In the genomic region with DNA sequence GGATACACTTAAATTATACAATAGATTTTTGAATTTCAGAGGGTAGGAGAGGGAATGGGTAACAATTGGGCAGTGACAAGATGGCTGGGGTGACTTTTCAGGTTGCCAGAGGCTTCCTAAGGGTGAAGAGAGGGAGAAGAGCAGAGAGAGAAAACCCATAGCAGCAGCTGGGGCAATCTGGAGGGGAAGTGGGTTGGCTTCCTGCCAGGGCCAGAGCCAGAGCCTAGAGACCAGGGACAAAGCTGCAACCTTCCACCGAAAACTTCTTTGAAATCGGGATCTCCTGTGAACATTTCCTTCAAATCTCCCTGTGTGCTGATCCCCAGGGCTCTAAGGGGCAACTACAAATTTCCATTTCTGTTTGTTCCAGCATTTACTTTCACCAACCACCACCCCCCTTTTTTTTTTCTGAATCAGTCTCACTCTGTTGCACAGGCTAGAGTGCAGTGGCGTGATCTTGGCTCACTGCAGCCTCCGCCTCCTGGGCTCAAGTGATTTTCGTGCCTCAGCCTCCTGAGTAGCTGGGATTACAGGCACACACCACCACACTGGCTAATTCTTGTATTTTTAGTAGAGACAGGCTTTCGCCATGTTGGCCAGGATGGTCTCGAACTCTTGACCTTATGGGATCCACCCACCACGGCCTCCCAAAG, we compare ENCODE assay signal across 8 cellular contexts. TPM values are rescaled to one million over a fixed set of nuclear protein-coding genes. Genes with fewer than 3 reads are reported as not detected.
DNase-seq lines count a peak whose midpoint lies in the region; ATAC-seq and TF ChIP-seq lines count a peak whose summit lies in the region.

No MANE protein-coding gene starts in this region.

- H3K9me3 ChIP-seq in BE2C (no peaks in the 10 kb centered on the region), right cardiac atrium (ENCODE audit: control insufficient read depth, low read length) (no peaks in the 10 kb centered on the region), uterus (no peaks in the 10 kb centered on the region)

- H3K4me3 ChIP-seq in BE2C (ENCODE audit: low read depth, low read length): no peak overlapping the region
- H3K4me3 ChIP-seq in right cardiac atrium (ENCODE audit: low read length): no peak overlapping the region
- H3K4me3 ChIP-seq in uterus: no peak overlapping the region
- no peak overlapping the region for H3K4me3 ChIP-seq in lower leg skin (ENCODE audit: low read depth, poor library complexity, severe bottlenecking)

- TF ChIP-seq POLR2A in uterus (IDR thresholded peaks at IDR 0.05): no peak
- TF ChIP-seq POLR2A in lower leg skin (IDR thresholded peaks at IDR 0.05): no peak

- H3K36me3 ChIP-seq in BE2C: no peaks in the 10 kb centered on the region
- H3K36me3 ChIP-seq in uterus: no peaks in the 10 kb centered on the region

- H3K4me1 ChIP-seq in BE2C (peaks cover 33% of the 10 kb centered on the region), right cardiac atrium (ENCODE audit: control insufficient read depth, insufficient read depth, low read length) (no peaks in the 10 kb centered on the region), uterus (peaks cover 0 to 4% of the 10 kb centered on the region in 2 donors)

- H3K27me3 ChIP-seq in BE2C (no peaks in the 10 kb centered on the region), right cardiac atrium (ENCODE audit: control insufficient read depth, insufficient read depth) (no peaks in the 10 kb centered on the region), uterus (no peaks in the 10 kb centered on the region)

- WGBS in right cardiac atrium: 59% methylated on average over 8 of the region's 8 CpGs
- 71 to 86% methylated on average over 8 of the region's 8 CpGs for WGBS in lower leg skin, 2 donors

- DNase-seq in BE2C (peak; percentile 85), MV-4-11 (lab: John Stamatoyannopoulos, UW) (peak; percentile 77), right cardiac atrium (peak; percentile 53 to 87 (median 84)), uterus (peak; percentile 46 to 48), LoVo (ENCODE audit: low spot score) (no peak), lower leg skin (ENCODE audit: low spot score in 2 of 2) (no peak)
- DNase-seq in activated CD4-positive, alpha-beta T cell treated with anti-CD3 and anti-CD28 coated beads, Interleukin-2, amount 50 U/mL, for 48 hours: peak; percentile 45

- H3K27ac ChIP-seq in right cardiac atrium (ENCODE audit: low read length): no peak overlapping the region
- H3K27ac ChIP-seq in uterus: peak overlapping the region; percentile 95 to 98

- ATAC-seq in right cardiac atrium: no peak
- ATAC-seq in GM18907 (IDR thresholded peaks at IDR 0.05; ENCODE audit: unreplicated experiment): no peak

- no peak for TF ChIP-seq CTCF in BE2C (IDR thresholded peaks at IDR 0.05; ENCODE audit: low read depth, low read length)
- TF ChIP-seq CTCF in uterus (IDR thresholded peaks at IDR 0.05): no peak
- no peak for TF ChIP-seq CTCF in lower leg skin (IDR thresholded peaks at IDR 0.05)

- intact Hi-C loops in right cardiac atrium (cut with DNase I): no loop called here
- intact Hi-C loops in uterus (cut with DNase I; ENCODE audit: low total_unique reads): no loop called here
- intact Hi-C loops in lower leg skin (cut with DNase I; ENCODE audit: low total_unique reads): loop anchor here (5.0 kb wide), 1 partner anchor 103 kb away; a partner anchor contains a TSS

RNA-seq across cellular contexts. Expression of a gene that starts 3.1 kb away (rescaled TPM):
- 295 TPM for polyA plus RNA-seq in BE2C (2012; ENCODE audit: insufficient read depth, insufficient read length, low read depth)
- total RNA-seq in right cardiac atrium (10 to 100 TPM; 24.3 to 44.2 (median 38.9) TPM), uterus (100 to 1,000 TPM; 107 to 377 (median 224) TPM), lower leg skin (10 to 100 TPM in 1 of 4 donors, 1 to 10 TPM in 3; 3.6 to 17.9 (median 7.9) TPM)
- 30.0 TPM for polyA plus RNA-seq in right cardiac atrium

RNA-seq across cellular contexts. Expression of a gene that starts 3.9 kb away (rescaled TPM):
- polyA plus RNA-seq in BE2C (2012; ENCODE audit: insufficient read depth, insufficient read length, low read depth): 1,823 TPM
- total RNA-seq in right cardiac atrium (100 to 1,000 TPM; 372 to 487 (median 454) TPM), uterus (100 to 1,000 TPM in 3 of 4 donors, 10 to 100 TPM in 1; 76.3 to 387 (median 237) TPM), lower leg skin (100 to 1,000 TPM; 144 to 236 (median 195) TPM)
- polyA plus RNA-seq in right cardiac atrium: 872 TPM

RNA-seq across cellular contexts. Expression of a gene that starts 11.2 kb away (rescaled TPM):
- 9.2 TPM for polyA plus RNA-seq in BE2C (2012; ENCODE audit: insufficient read depth, insufficient read length, low read depth)
- total RNA-seq in right cardiac atrium (1 to 10 TPM; 1.9 to 5.5 (median 3.2) TPM), uterus (10 to 100 TPM in 1 of 4 donors, 1 to 10 TPM in 3; 1.0 to 21.6 (median 5.4) TPM), lower leg skin (10 to 100 TPM in 1 of 4 donors, 1 to 10 TPM in 3; 2.5 to 10.4 (median 3.3) TPM)
- 1.7 TPM for polyA plus RNA-seq in right cardiac atrium

RNA-seq across cellular contexts. Expression of a gene that starts 23.9 kb away (rescaled TPM):
- 40.9 TPM for polyA plus RNA-seq in BE2C (2012; ENCODE audit: insufficient read depth, insufficient read length, low read depth)
- 10 to 100 TPM; 10.8 to 12.4 (median 11.4) TPM for total RNA-seq in right cardiac atrium
- 5.9 TPM for polyA plus RNA-seq in right cardiac atrium
- total RNA-seq in uterus: 10 to 100 TPM in 2 of 4 donors, 1 to 10 TPM in 1, under 1 TPM in 1; 0.77 to 26.2 (median 10.8) TPM
- 10 to 100 TPM in 3 of 4 donors, 1 to 10 TPM in 1; 9.4 to 17.0 (median 16.4) TPM for total RNA-seq in lower leg skin

RNA-seq across cellular contexts. Expression of a gene that starts 42.6 kb away (rescaled TPM):
- 78.9 TPM for polyA plus RNA-seq in BE2C (2012; ENCODE audit: insufficient read depth, insufficient read length, low read depth)
- total RNA-seq in right cardiac atrium (10 to 100 TPM; 40.8 to 56.7 (median 47.7) TPM), uterus (10 to 100 TPM; 16.1 to 96.2 (median 66.5) TPM), lower leg skin (10 to 100 TPM; 30.3 to 43.9 (median 32.0) TPM)
- 29.4 TPM for polyA plus RNA-seq in right cardiac atrium

Comparison
In these comparisons a context has a peak if more than half of its experiments do, and no peak if none do; other contexts are left out.
1. DNase-seq: peak in BE2C (single experiment), MV-4-11 (single experiment), activated CD4-positive, alpha-beta T cell treated with anti-CD3 and anti-CD28 coated beads, Interleukin-2, amount 50 U/mL, for 48 hours (2 of 2), right cardiac atrium (3 of 3) and uterus (2 of 2); none in LoVo (single experiment) and lower leg skin (0 of 2).